In the genomic region with DNA sequence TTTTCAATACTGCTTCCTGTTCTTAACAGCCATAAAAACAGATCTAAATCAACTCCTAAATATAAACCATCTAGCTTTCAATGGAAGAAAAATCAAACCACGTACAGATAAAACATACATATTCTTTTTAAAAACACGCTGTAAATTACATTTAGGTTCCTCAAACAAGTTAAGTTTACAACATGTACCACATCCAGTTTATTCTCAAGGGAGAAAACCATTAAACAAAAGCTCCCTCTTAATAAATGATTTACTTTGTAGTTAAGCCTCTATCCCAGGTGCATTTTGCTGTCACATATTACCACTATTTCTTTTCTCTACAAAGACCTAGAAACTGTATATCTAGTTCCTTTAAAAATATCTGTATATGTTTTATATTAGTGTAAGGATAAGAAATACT, we compare ENCODE assay signal across 12 cellular contexts. TPM values are rescaled to one million over a fixed set of nuclear protein-coding genes. Genes with fewer than 3 reads are reported as not detected.
DNase-seq lines count a peak whose midpoint lies in the region; ATAC-seq and TF ChIP-seq lines count a peak whose summit lies in the region.
"Had no signal": no experiment of that assay in that cellular context is flagged by ENCODE, and none has a peak within 500 bp of the region (broad histone marks: within the 10 kb centered on the region; RNA-seq: fewer than 3 reads in every experiment).

No MANE protein-coding gene starts in this region.

- H2AK5ac ChIP-seq in IMR-90 (ENCODE audit: low read depth, low read length), result no peak overlapping the region

- H3K27ac ChIP-seq in BLaER1 treated with 17β-estradiol and CSF1 and Interleukin-3, amounts not matched to agents 10 nM and 100 nM, result peak overlapping the region in 10 of 11 experiments; percentile 36 to 95 (median 54); a peak in 18 of 22 replicates
- no peak overlapping the region for H3K27ac ChIP-seq in IMR-90 (ENCODE audit: insufficient read depth, low read length)
- H3K27ac ChIP-seq in mammary epithelial cell (ENCODE audit: insufficient read depth, low read depth, low read length), result no peak overlapping the region
- H3K27ac ChIP-seq in naive thymus-derived CD4-positive, alpha-beta T cell (ENCODE audit: low read depth, low read length), result no peak overlapping the region

- no peak overlapping the region for H3K4ac ChIP-seq in IMR-90 (ENCODE audit: low read depth, low read length)

- H2AFZ ChIP-seq in IMR-90 (replicated peaks; ENCODE audit: low read length, poor library complexity), result no peak overlapping the region
- no peak overlapping the region for H2AFZ ChIP-seq in mammary epithelial cell (ENCODE audit: low read depth, low read length)

- no peak overlapping the region for H4K91ac ChIP-seq in IMR-90 (ENCODE audit: insufficient read depth, low read depth, low read length)

- H4K8ac ChIP-seq in IMR-90 (ENCODE audit: low read depth in 2 of 2, low read length in 2 of 2), result no peak overlapping the region

- TF ChIP-seq RAD21 in IMR-90 (IDR thresholded peaks at IDR 0.05; ENCODE audit: low read length), result no peak

- no peak for DNase-seq in IMR-90
- no peak for DNase-seq in mammary epithelial cell
- no peak for DNase-seq in naive thymus-derived CD4-positive, alpha-beta T cell
- DNase-seq in foreskin fibroblast, result no peak
- DNase-seq in NCI-H345 (lab: John Stamatoyannopoulos, UW), result no peak
- no peak for DNase-seq in activated CD4-positive, alpha-beta T cell treated with anti-CD3 and anti-CD28 coated beads for 48 hours
- DNase-seq: amygdala, Caco-2, NCI-H748 treated with DMSO at 0.1 percent for 48 hours, T-cell had no signal

- dilution Hi-C loops in IMR-90 (cut with HindIII; ENCODE audit: low sequenced_read_pairs, unreplicated experiment) (loop anchor here (25.0 kb wide), 1 partner anchor 168 kb away; no protein-coding TSS in a partner anchor), mammary epithelial cell (cut with HindIII; ENCODE audit: low sequenced_read_pairs) (loop anchor here (25.0 kb wide), 1 partner anchor 168 kb away; no protein-coding TSS in a partner anchor)

- no peak overlapping the region for H3K14ac ChIP-seq in IMR-90 (replicated peaks; ENCODE audit: low read depth, low read length)

- no peak overlapping the region for H3K23ac ChIP-seq in IMR-90 (ENCODE audit: low read depth, low read length)

- H3K4me2 ChIP-seq in BLaER1 treated with 17β-estradiol and CSF1 and Interleukin-3, amounts not matched to agents 10 nM and 100 nM, result peak overlapping the region; percentile 54 to 99 (median 88); a peak in 18 of 22 replicates
- H3K4me2 ChIP-seq in IMR-90 (ENCODE audit: low read depth, low read length) (peak overlapping the region; percentile 31), mammary epithelial cell (ENCODE audit: insufficient read depth, low read depth, low read length) (peak overlapping the region; percentile 67)

- peaks cover 36 to 58% (median 48%) of the 10 kb centered on the region in 7 donors for H3K4me1 Mint-ChIP-seq in naive thymus-derived CD4-positive, alpha-beta T cell

- peak overlapping the region; percentile 5 to 96 (median 58) for H3K4me3 Mint-ChIP-seq in naive thymus-derived CD4-positive, alpha-beta T cell

- no peak overlapping the region for H2BK5ac ChIP-seq in IMR-90 (ENCODE audit: low read depth, low read length, poor library complexity, severe bottlenecking)

- H3K4me3 ChIP-seq in BLaER1 treated with 17β-estradiol and CSF1 and Interleukin-3, amounts not matched to agents 10 nM and 100 nM, result peak overlapping the region in 7 of 10 experiments; percentile 96 to 100 (median 98); a peak in 14 of 20 replicates
- H3K4me3 ChIP-seq in IMR-90 (ENCODE audit: insufficient read depth, low read depth, low read length) (no peak overlapping the region), mammary epithelial cell (replicated peaks in 1 of 3; ENCODE audit: insufficient read depth in 1 of 3, low read depth in 2 of 3, low read length in 3 of 3) (peak overlapping the region in 1 of 3 experiments; percentile 25), foreskin fibroblast (ENCODE audit: low read depth in 1 of 2, low read length in 2 of 2) (peak overlapping the region in 1 of 2 donors; percentile 24)
- H3K4me3 ChIP-seq in naive thymus-derived CD4-positive, alpha-beta T cell (ENCODE audit: low read length), result no peak overlapping the region

- peaks cover 0 to 24% (median 9%) of the 10 kb centered on the region in 11 experiments; a peak in 14 of 22 replicates for H3K36me3 ChIP-seq in BLaER1 treated with 17β-estradiol and CSF1 and Interleukin-3, amounts not matched to agents 10 nM and 100 nM
- H3K36me3 ChIP-seq in IMR-90 (ENCODE audit: control insufficient read depth, insufficient read depth, low read length), result no peaks in the 10 kb centered on the region; the same call in none of the 2 replicates
- H3K36me3 ChIP-seq in mammary epithelial cell (ENCODE audit: insufficient read depth, low read length), result no peaks in the 10 kb centered on the region
- peaks cover 0 to 8% (median 0%) of the 10 kb centered on the region in 3 experiments for H3K36me3 ChIP-seq in naive thymus-derived CD4-positive, alpha-beta T cell (ENCODE audit: control insufficient read depth in 2 of 3, insufficient read depth in 3 of 3, low read length in 3 of 3)

- H3K36me3 Mint-ChIP-seq in naive thymus-derived CD4-positive, alpha-beta T cell, result peaks cover 0 to 5% (median 0%) of the 10 kb centered on the region in 5 donors
- H3K36me3 Mint-ChIP-seq: T-cell had no signal

- H3K9me3 ChIP-seq in BLaER1 treated with 17β-estradiol and CSF1 and Interleukin-3, amounts not matched to agents 10 nM and 100 nM (replicated peaks in 1 of 11), result no peaks in the 10 kb centered on the region
- no peaks in the 10 kb centered on the region for H3K9me3 ChIP-seq in IMR-90 (ENCODE audit: control insufficient read depth, insufficient read depth, low read length)
- no peaks in the 10 kb centered on the region for H3K9me3 ChIP-seq in mammary epithelial cell (replicated peaks; ENCODE audit: insufficient read depth, low read length)
- no peaks in the 10 kb centered on the region for H3K9me3 ChIP-seq in naive thymus-derived CD4-positive, alpha-beta T cell (ENCODE audit: control insufficient read depth in 2 of 3, low read length in 3 of 3)
- H3K9me3 ChIP-seq: Caco-2 had no signal

- TF ChIP-seq POLR2A in IMR-90 (IDR thresholded peaks at IDR 0.05; ENCODE audit: low read depth, low read length), result no peak

- no CpG with 5 or more reads among the region's 2 CpGs for WGBS in IMR-90 (ENCODE audit: extremely low coverage in 2 of 2, insufficient read length in 1 of 2), 2 experiments
- 94% methylated on average over 2 of the region's 2 CpGs for WGBS in mammary epithelial cell (ENCODE audit: low coverage, missing lambda C conversion rate)

- H3K56ac ChIP-seq in IMR-90 (ENCODE audit: extremely low read depth, insufficient read depth, low read length), result no peak overlapping the region

- H3K79me1 ChIP-seq in IMR-90 (ENCODE audit: low read depth in 1 of 2, low read length in 2 of 2), result peaks cover 0 to 36% of the 10 kb centered on the region in 2 experiments; a peak in 2 of 4 replicates

- BruUV-seq in IMR-90 (replicated peaks; lab: Mats Ljungman, UMichigan), result no TSS peak
- TSS peak; percentile 4 for BruUV-seq in mammary epithelial cell (replicated peaks; lab: Mats Ljungman, UMichigan)

- CTCF ChIA-PET in IMR-90 (lab: Yijun Ruan, JAX), result interaction anchor here (0.6 to 0.7 kb wide), 2 partner anchors 160 to 287 kb away, joined by 3 read pairs; no protein-coding TSS in a partner anchor
- CTCF ChIA-PET in mammary epithelial cell (lab: Charles Lee; ENCODE audit: low non-redundant PET), result interaction anchor here (0.6 kb wide), 1 partner anchor 53 kb away, joined by 6 read pairs; no protein-coding TSS in a partner anchor
- CTCF ChIA-PET in naive thymus-derived CD4-positive, alpha-beta T cell (lab: Charles Lee), result interaction anchor here (1.3 kb wide), 1 partner anchor 17 kb away, joined by 6 read pairs; no protein-coding TSS in a partner anchor

- no peak overlapping the region for H2BK120ac ChIP-seq in IMR-90 (ENCODE audit: low read depth, low read length)

- H2BK15ac ChIP-seq in IMR-90 (ENCODE audit: low read depth, low read length), result no peak overlapping the region

- H3K4me1 ChIP-seq in BLaER1 treated with 17β-estradiol and CSF1 and Interleukin-3, amounts not matched to agents 10 nM and 100 nM, result peaks cover 47 to 80% (median 59%) of the 10 kb centered on the region in 10 experiments
- H3K4me1 ChIP-seq in IMR-90 (ENCODE audit: control insufficient read depth, insufficient read depth, low read length) (peaks cover 6% of the 10 kb centered on the region), mammary epithelial cell (ENCODE audit: insufficient read depth, low read length) (peaks cover 12% of the 10 kb centered on the region)
- H3K4me1 ChIP-seq in naive thymus-derived CD4-positive, alpha-beta T cell (ENCODE audit: control insufficient read depth in 2 of 2, insufficient read depth in 2 of 2, low read length in 2 of 2), result peaks cover 0 to 9% of the 10 kb centered on the region in 2 donors

- no peak for TF ChIP-seq CTCF in IMR-90 (conservative IDR thresholded peaks at IDR 0.05; ENCODE audit: low read depth, low read length)
- no peak for TF ChIP-seq CTCF in mammary epithelial cell (conservative IDR thresholded peaks at IDR 0.05 in 1 of 2, IDR thresholded peaks at IDR 0.05 in 1 of 2; ENCODE audit: extremely low read depth in 1 of 2, insufficient read depth in 1 of 2, low read depth in 1 of 2, low read length in 2 of 2)
- TF ChIP-seq CTCF in foreskin fibroblast (IDR thresholded peaks at IDR 0.05; ENCODE audit: low read depth, low read length), result no peak

- no peak overlapping the region for H2BK20ac ChIP-seq in IMR-90 (ENCODE audit: low read depth, low read length)

- H3K79me2 ChIP-seq in mammary epithelial cell (ENCODE audit: insufficient read depth, low read length), result peaks cover 81% of the 10 kb centered on the region

- peaks cover 7% of the 10 kb centered on the region; the same call in 1 of the 2 replicates for H3K9me1 ChIP-seq in IMR-90 (ENCODE audit: insufficient read depth, low read length)

- no peaks in the 10 kb centered on the region for H3K9me3 Mint-ChIP-seq in naive thymus-derived CD4-positive, alpha-beta T cell
- H3K9me3 Mint-ChIP-seq: T-cell had no signal

- H4K5ac ChIP-seq in IMR-90 (ENCODE audit: low read depth, low read length), result no peak overlapping the region

- H3K27me3 ChIP-seq in BLaER1 treated with 17β-estradiol and CSF1 and Interleukin-3, amounts not matched to agents 10 nM and 100 nM, result no peaks in the 10 kb centered on the region
- H3K27me3 ChIP-seq in IMR-90 (ENCODE audit: control insufficient read depth, insufficient read depth, low read length), result no peaks in the 10 kb centered on the region
- no peaks in the 10 kb centered on the region for H3K27me3 ChIP-seq in mammary epithelial cell (ENCODE audit: insufficient read depth, low read length)
- no peaks in the 10 kb centered on the region for H3K27me3 ChIP-seq in naive thymus-derived CD4-positive, alpha-beta T cell (ENCODE audit: control insufficient read depth in 2 of 2, insufficient read depth in 2 of 2, low read length in 2 of 2)

- no peak for ATAC-seq in IMR-90 (ENCODE audit: low read depth)
- no peak for ATAC-seq in naive thymus-derived CD4-positive, alpha-beta T cell
- ATAC-seq in GM21367 (IDR thresholded peaks at IDR 0.05; ENCODE audit: unreplicated experiment), result no peak
- ATAC-seq: T-cell had no signal

- H3K27ac Mint-ChIP-seq in naive thymus-derived CD4-positive, alpha-beta T cell, result peak overlapping the region in 3 of 9 donors; percentile 17 to 45 (median 26)

- H3K18ac ChIP-seq in IMR-90 (ENCODE audit: low read depth, low read length), result no peak overlapping the region

- POLR2A ChIA-PET in IMR-90 (lab: Charles Lee; ENCODE audit: unreplicated experiment), result no interaction called here
- POLR2A ChIA-PET in naive thymus-derived CD4-positive, alpha-beta T cell (lab: Charles Lee), result interaction anchor here (0.6 to 0.8 kb wide), 2 partner anchors 10 to 494 kb away, joined by 3 to 4 read pairs; a partner anchor contains a TSS

- in situ Hi-C loops in IMR-90 (cut with MboI; ENCODE audit: low sequenced_read_pairs), result no loop called here
- in situ Hi-C loops in mammary epithelial cell (cut with MboI; ENCODE audit: low sequenced_read_pairs in 2 of 2), result no loop called here

- no peaks in the 10 kb centered on the region for H3K27me3 Mint-ChIP-seq in naive thymus-derived CD4-positive, alpha-beta T cell
- H3K27me3 Mint-ChIP-seq: T-cell had no signal

- no peak overlapping the region for H2AK9ac ChIP-seq in IMR-90 (replicated peaks; ENCODE audit: low read depth, low read length, poor library complexity)

- intact Hi-C loops in IMR-90 (cut with micrococcal nuclease), result loop anchor here (5.0 kb wide), 1 partner anchor 38 kb away; no protein-coding TSS in a partner anchor
- intact Hi-C loops in mammary epithelial cell (cut with micrococcal nuclease), result no loop called here
- intact Hi-C loops in naive thymus-derived CD4-positive, alpha-beta T cell (cut with micrococcal nuclease), result no loop called here

- peak overlapping the region in 9 of 11 experiments; percentile 17 to 96 (median 46); a peak in 15 of 22 replicates for H3K9ac ChIP-seq in BLaER1 treated with 17β-estradiol and CSF1 and Interleukin-3, amounts not matched to agents 10 nM and 100 nM
- H3K9ac ChIP-seq in IMR-90 (ENCODE audit: low read depth, low read length) (no peak overlapping the region), mammary epithelial cell (ENCODE audit: insufficient read depth, low read length) (no peak overlapping the region)

- H4K20me1 ChIP-seq in BLaER1 treated with 17β-estradiol and CSF1 and Interleukin-3, amounts not matched to agents 10 nM and 100 nM, result peaks cover 44 to 74% (median 68%) of the 10 kb centered on the region in 11 experiments
- H4K20me1 ChIP-seq in IMR-90 (ENCODE audit: insufficient read depth, low read length), result peaks cover 43% of the 10 kb centered on the region
- no peaks in the 10 kb centered on the region for H4K20me1 ChIP-seq in mammary epithelial cell (ENCODE audit: insufficient read depth, low read length)

RNA-seq across cellular contexts. Expression of a gene that starts 3.1 kb away (rescaled TPM):
- 41.7 and 45.9 TPM in 2 replicates for total RNA-seq in IMR-90 (2012; rRNA removed)
- 114 and 135 TPM in 2 replicates for polyA plus RNA-seq in IMR-90 (2012; rRNA removed)
- 49.6 and 56.5 TPM in 2 replicates for polyA plus RNA-seq in IMR-90 (2012; cell fraction: cytosol; rRNA removed)
- polyA plus RNA-seq in IMR-90 (2012; cell fraction: nucleus; rRNA removed; ENCODE audit: low replicate concordance), result 202 and 237 TPM in 2 replicates
- total RNA-seq in mammary epithelial cell, result 100 to 1,000 TPM in 1 of 2 donors, 10 to 100 TPM in 1; 57.2 to 104 TPM
- 89.1 TPM for polyA plus RNA-seq in mammary epithelial cell
- 125 TPM for polyA minus RNA-seq in mammary epithelial cell
- total RNA-seq in naive thymus-derived CD4-positive, alpha-beta T cell, result 10 to 100 TPM; 48.9 to 90.6 (median 49.4) TPM
- 10 to 100 TPM; 32.7 to 44.5 TPM for polyA plus RNA-seq in naive thymus-derived CD4-positive, alpha-beta T cell

RNA-seq across cellular contexts. Expression of a gene that starts 35.4 kb away (rescaled TPM):
- total RNA-seq in IMR-90 (2012; rRNA removed) (11.7 and 12.9 TPM in 2 replicates), mammary epithelial cell (10 to 100 TPM; 14.8 to 26.3 TPM)
- polyA plus RNA-seq in IMR-90 (2012; rRNA removed) (9.5 and 10.1 TPM in 2 replicates), mammary epithelial cell (15.8 TPM)
- polyA plus RNA-seq in IMR-90 (2012; cell fraction: cytosol; rRNA removed), result 8.1 and 13.4 TPM in 2 replicates
- polyA plus RNA-seq in IMR-90 (2012; cell fraction: nucleus; rRNA removed; ENCODE audit: low replicate concordance), result 2.8 and 6.0 TPM in 2 replicates
- 12.0 TPM for polyA minus RNA-seq in mammary epithelial cell
- 10 to 100 TPM; 20.6 to 40.3 (median 28.0) TPM for total RNA-seq in naive thymus-derived CD4-positive, alpha-beta T cell
- 10 to 100 TPM; 33.8 to 44.2 TPM for polyA plus RNA-seq in naive thymus-derived CD4-positive, alpha-beta T cell

Comparison
In these comparisons a context has a peak if more than half of its experiments do, and no peak if none do; other contexts are left out.
1. H3K27ac ChIP-seq: peak in BLaER1 treated with 17β-estradiol and CSF1 and Interleukin-3, amounts not matched to agents 10 nM and 100 nM (10 of 11); none in IMR-90 (single experiment), mammary epithelial cell (single experiment) and naive thymus-derived CD4-positive, alpha-beta T cell (single experiment).
2. H3K4me2 ChIP-seq: peak in every context shown above with its lines; median percentile 88 in BLaER1 treated with 17β-estradiol and CSF1 and Interleukin-3, amounts not matched to agents 10 nM and 100 nM; 67 in mammary epithelial cell; 31 in IMR-90.
3. H3K4me3 ChIP-seq: peak in BLaER1 treated with 17β-estradiol and CSF1 and Interleukin-3, amounts not matched to agents 10 nM and 100 nM (7 of 10); none in IMR-90 (single experiment) and naive thymus-derived CD4-positive, alpha-beta T cell (single experiment).
4. H3K9ac ChIP-seq: peak in BLaER1 treated with 17β-estradiol and CSF1 and Interleukin-3, amounts not matched to agents 10 nM and 100 nM (9 of 11); none in IMR-90 (single experiment) and mammary epithelial cell (single experiment).